6 cellular contexts compared by ENCODE assay signal in genomic region chr1:155126494-155127104, GRCh38. TPM values are rescaled to one million over a fixed set of nuclear protein-coding genes. Genes with fewer than 3 reads are reported as not detected.
DNase-seq lines count a peak whose midpoint lies in the region; TF ChIP-seq lines count a peak whose summit lies in the region.

No MANE protein-coding gene starts in this region.

- peak overlapping the region; percentile 90 for H3K18ac ChIP-seq in neuronal stem cell (ENCODE audit: low read length)

- H2BK120ac ChIP-seq in neuronal stem cell (ENCODE audit: low read depth, low read length), result no peak overlapping the region

- no peaks in the 10 kb centered on the region for H3K9me3 ChIP-seq in DOHH2 (ENCODE audit: control insufficient read depth, insufficient read depth, low read length)
- no peaks in the 10 kb centered on the region for H3K9me3 ChIP-seq in Peyer's patch
- no peaks in the 10 kb centered on the region for H3K9me3 ChIP-seq in duodenal mucosa (ENCODE audit: control insufficient read depth in 1 of 2, low read length in 2 of 2)
- peaks cover 0 to 2% of the 10 kb centered on the region in 2 donors for H3K9me3 ChIP-seq in neuronal stem cell (replicated peaks in 1 of 2; ENCODE audit: control insufficient read depth in 2 of 2, insufficient read depth in 1 of 2, low read depth in 1 of 2, low read length in 2 of 2)

- peak overlapping the region; percentile 84 for H3K4me2 ChIP-seq in DOHH2 (ENCODE audit: low read length)
- H3K4me2 ChIP-seq in neuronal stem cell (ENCODE audit: insufficient read depth, low read length, poor library complexity, severe bottlenecking), result peak overlapping the region; percentile 91

- H3K9ac ChIP-seq in duodenal mucosa (ENCODE audit: low read depth in 1 of 2, low read length in 2 of 2), result peak overlapping the region; percentile 84 to 96
- peak overlapping the region; percentile 78 for H3K9ac ChIP-seq in neuronal stem cell (ENCODE audit: low read depth, low read length, poor library complexity)

- no peak overlapping the region for H3K27ac ChIP-seq in DOHH2 (ENCODE audit: low read depth, low read length)
- peak overlapping the region; percentile 58 to 98 (median 92) for H3K27ac ChIP-seq in Peyer's patch
- H3K27ac ChIP-seq in duodenal mucosa (ENCODE audit: low read depth, low read length), result peak overlapping the region; percentile 96
- H3K27ac ChIP-seq in neuronal stem cell (replicated peaks; ENCODE audit: low read length), result no peak overlapping the region

- H3K27me3 ChIP-seq in DOHH2 (ENCODE audit: control insufficient read depth, low read length) (peaks cover 65% of the 10 kb centered on the region), Peyer's patch (no peaks in the 10 kb centered on the region), duodenal mucosa (ENCODE audit: control insufficient read depth in 1 of 2, insufficient read depth in 2 of 2, low read length in 2 of 2) (no peaks in the 10 kb centered on the region), neuronal stem cell (ENCODE audit: control insufficient read depth in 3 of 3, insufficient read depth in 3 of 3, low read depth in 1 of 3, low read length in 3 of 3) (peaks cover 10 to 76% (median 62%) of the 10 kb centered on the region in 3 experiments)

- H3K23ac ChIP-seq in neuronal stem cell (ENCODE audit: low read depth, low read length, poor library complexity), result peak overlapping the region; percentile 29

- H3K9me2 ChIP-seq in DOHH2 (replicated peaks; ENCODE audit: control insufficient read depth, low read length), result no peaks in the 10 kb centered on the region

- peak in 2 of 3 donors; percentile 58 to 80 for DNase-seq in Peyer's patch
- no peak for DNase-seq in neuronal stem cell (ENCODE audit: low spot score)
- no peak for DNase-seq in superior temporal gyrus (ENCODE audit: extremely low spot score)
- no peak for DNase-seq in SIG-M5 (lab: John Stamatoyannopoulos, UW)

- H3K14ac ChIP-seq in neuronal stem cell (ENCODE audit: low read length), result no peak overlapping the region

- no CpG with 5 or more reads among the region's 36 CpGs for WGBS in neuronal stem cell (ENCODE audit: extremely low coverage in 2 of 2, insufficient read length in 2 of 2, insufficient replicate concordance in 1 of 2), 2 donors

- peaks cover 25% of the 10 kb centered on the region for H3K4me1 ChIP-seq in DOHH2 (ENCODE audit: control insufficient read depth, low read length)
- H3K4me1 ChIP-seq in Peyer's patch, result peaks cover 6 to 24% (median 15%) of the 10 kb centered on the region in 4 donors
- peaks cover 35 to 64% of the 10 kb centered on the region in 2 donors for H3K4me1 ChIP-seq in duodenal mucosa (ENCODE audit: control insufficient read depth in 1 of 2, insufficient read depth in 2 of 2, low read length in 2 of 2)
- peaks cover 36 to 48% of the 10 kb centered on the region in 2 donors for H3K4me1 ChIP-seq in neuronal stem cell (ENCODE audit: control insufficient read depth in 2 of 2, insufficient read depth in 1 of 2, low read depth in 1 of 2, low read length in 2 of 2)

- TF ChIP-seq POLR2A in Peyer's patch (IDR thresholded peaks at IDR 0.05), result no peak

- H4K20me1 ChIP-seq in DOHH2 (ENCODE audit: control insufficient read depth, insufficient read depth, low read depth, low read length), result no peaks in the 10 kb centered on the region

- peak overlapping the region; percentile 87 for H2AK5ac ChIP-seq in neuronal stem cell (ENCODE audit: low read depth, low read length)

- no peaks in the 10 kb centered on the region for H3F3A ChIP-seq in DOHH2 (ENCODE audit: control insufficient read depth, insufficient read depth)

- TF ChIP-seq CTCF in DOHH2 (IDR thresholded peaks at IDR 0.05; ENCODE audit: low read depth, low read length, poor library complexity, severe bottlenecking) (peak; percentile 18), Peyer's patch (IDR thresholded peaks at IDR 0.05) (peak in 1 of 6 experiments; percentile 2)

- H4K8ac ChIP-seq in neuronal stem cell (ENCODE audit: low read depth, low read length), result no peak overlapping the region

- no peaks in the 10 kb centered on the region for H3K79me1 ChIP-seq in neuronal stem cell (ENCODE audit: low read depth, low read length)

- H4K91ac ChIP-seq in neuronal stem cell (ENCODE audit: low read depth, low read length, poor library complexity), result no peak overlapping the region

- H2AFZ ChIP-seq in neuronal stem cell (ENCODE audit: low read length), result peak overlapping the region; percentile 85

- peak overlapping the region; percentile 97 for H2BK15ac ChIP-seq in neuronal stem cell (ENCODE audit: low read length)

- no peaks in the 10 kb centered on the region for H3K79me2 ChIP-seq in DOHH2 (ENCODE audit: control insufficient read depth, low read length)

- peak overlapping the region; percentile 98 for H2BK12ac ChIP-seq in neuronal stem cell (ENCODE audit: low read length)

- peak overlapping the region; percentile 31 for H3K4ac ChIP-seq in neuronal stem cell (ENCODE audit: low read length)

- H3K4me3 ChIP-seq in DOHH2 (ENCODE audit: low read length) (peak overlapping the region; percentile 57), Peyer's patch (peak overlapping the region; percentile 51 to 69 (median 64)), duodenal mucosa (ENCODE audit: low read depth in 1 of 2, low read length in 2 of 2) (peak overlapping the region; percentile 64 to 73), neuronal stem cell (ENCODE audit: low read length in 2 of 2) (peak overlapping the region; percentile 27 to 80)

- no peaks in the 10 kb centered on the region for H3K36me3 ChIP-seq in DOHH2 (ENCODE audit: control insufficient read depth, low read length)
- peaks cover 0 to 6% (median 0%) of the 10 kb centered on the region in 3 donors for H3K36me3 ChIP-seq in Peyer's patch
- peaks cover 3 to 11% of the 10 kb centered on the region in 2 donors for H3K36me3 ChIP-seq in duodenal mucosa (ENCODE audit: control insufficient read depth in 1 of 2, insufficient read depth in 2 of 2, low read length in 2 of 2)
- H3K36me3 ChIP-seq in neuronal stem cell (replicated peaks in 1 of 2; ENCODE audit: control insufficient read depth in 2 of 2, insufficient read depth in 2 of 2, low read length in 2 of 2), result peaks cover 0 to 2% of the 10 kb centered on the region in 2 donors

- H2BK5ac ChIP-seq in neuronal stem cell (ENCODE audit: low read length), result peak overlapping the region; percentile 26

RNA-seq across cellular contexts. Expression of gene EFNA1, which starts 1.1 kb away (rescaled TPM):
- total RNA-seq in Peyer's patch, result 100 to 1,000 TPM in 3 of 4 donors, 10 to 100 TPM in 1; 13.2 to 166 (median 145) TPM
- polyA plus RNA-seq in neuronal stem cell (2013, experiment 1 of 2), result 3.6 TPM
- 4.3 TPM for polyA plus RNA-seq in neuronal stem cell (2013, experiment 2 of 2)

RNA-seq across cellular contexts. Expression of gene SLC50A1, which starts 9.1 kb away (rescaled TPM):
- 10 to 100 TPM; 42.5 to 83.3 (median 46.7) TPM for total RNA-seq in Peyer's patch
- polyA plus RNA-seq in neuronal stem cell (2013, experiment 1 of 2), result 37.1 TPM
- 36.6 TPM for polyA plus RNA-seq in neuronal stem cell (2013, experiment 2 of 2)

RNA-seq across cellular contexts. Expression of gene DPM3, which starts 13.7 kb away (rescaled TPM):
- total RNA-seq in Peyer's patch, result 10 to 100 TPM; 33.5 to 89.2 (median 65.0) TPM
- polyA plus RNA-seq in neuronal stem cell (2013, experiment 1 of 2), result 309 TPM
- polyA plus RNA-seq in neuronal stem cell (2013, experiment 2 of 2), result 297 TPM

RNA-seq across cellular contexts. Expression of gene KRTCAP2, which starts 46.5 kb away (rescaled TPM):
- total RNA-seq in Peyer's patch, result 100 to 1,000 TPM; 111 to 137 (median 117) TPM
- 210 TPM for polyA plus RNA-seq in neuronal stem cell (2013, experiment 1 of 2)
- polyA plus RNA-seq in neuronal stem cell (2013, experiment 2 of 2), result 197 TPM

RNA-seq across cellular contexts. Expression of gene TRIM46, which starts 47.0 kb away (rescaled TPM):
- total RNA-seq in Peyer's patch, result not detected
- polyA plus RNA-seq in neuronal stem cell (2013, experiment 1 of 2), result 7.5 TPM
- polyA plus RNA-seq in neuronal stem cell (2013, experiment 2 of 2), result 7.4 TPM

Comparison
In these comparisons a context has a peak if more than half of its experiments do, and no peak if none do; other contexts are left out.
1. H3K27ac ChIP-seq: peak in Peyer's patch (4 of 4) and duodenal mucosa (single experiment); none in DOHH2 (single experiment) and neuronal stem cell (single experiment).
2. DNase-seq: peak in Peyer's patch (2 of 3); none in neuronal stem cell (single experiment), superior temporal gyrus (single experiment) and SIG-M5 (single experiment).
3. Peak in every context shown above with its lines, with median percentiles within 50 percentile points of each other: H3K4me3 ChIP-seq.